8 cellular contexts compared by ENCODE assay signal in the genomic region with DNA sequence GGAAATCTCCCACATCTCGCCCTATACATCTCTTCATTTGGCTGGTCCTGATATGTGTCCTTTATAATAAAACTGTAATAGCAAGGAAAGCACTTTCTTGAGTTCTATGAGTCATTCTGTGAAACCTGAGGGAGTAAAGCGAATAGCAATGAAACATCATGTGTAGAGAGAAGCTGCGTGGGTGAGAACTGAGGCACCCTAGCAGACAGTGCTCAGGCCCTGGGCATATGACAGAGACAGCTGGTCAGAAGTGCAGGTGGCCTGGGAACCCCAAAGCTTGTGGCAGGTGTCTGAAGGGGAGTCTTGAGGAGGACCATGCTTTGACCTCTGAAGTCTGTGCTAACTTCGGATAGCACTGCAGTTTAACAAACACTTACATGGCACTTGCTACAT. TPM values are rescaled to one million over a fixed set of nuclear protein-coding genes. Genes with fewer than 3 reads are reported as not detected.
A peak's percentile ranks its signal among the peaks of the same experiment; 100 is the strongest.
DNase-seq lines count a peak whose midpoint lies in the region; ATAC-seq and TF ChIP-seq lines count a peak whose summit lies in the region.

No MANE protein-coding gene starts in this region.

- H3K9ac ChIP-seq in neural progenitor cell: no peak overlapping the region

- peak overlapping the region; percentile 94 for H3K4me3 Mint-ChIP-seq in activated CD4-positive, alpha-beta memory T cell treated with anti-CD3 and anti-CD28 coated beads for 36 hours
- no peak overlapping the region for H3K4me3 Mint-ChIP-seq in neural progenitor cell

- CTCF ChIA-PET in activated CD4-positive, alpha-beta memory T cell treated with anti-CD3 and anti-CD28 coated beads for 36 hours (lab: Charles Lee): interaction anchor here (0.7 to 2.8 kb wide), 4 partner anchors 14 to 256 kb away, joined by 3 to 19 read pairs (median 4); partner anchors contain the start of gene EEF1E1

- H3K27ac ChIP-seq in neural progenitor cell: no peak overlapping the region
- no peak overlapping the region for H3K27ac ChIP-seq in thyroid gland
- H3K27ac ChIP-seq in tibial artery: no peak overlapping the region

- intact Hi-C loops in activated CD4-positive, alpha-beta memory T cell treated with anti-CD3 and anti-CD28 coated beads for 36 hours (cut with micrococcal nuclease): loop anchor here (1.0 to 2.0 kb wide), 4 partner anchors 153 to 475 kb away; partner anchors contain the start of genes SNRNP48 and TXNDC5
- intact Hi-C loops in thyroid gland (cut with DNase I): no loop called here
- intact Hi-C loops in tibial artery (cut with DNase I; ENCODE audit: low total_unique reads): loop anchor here (10.0 kb wide), 1 partner anchor 151 kb away; the partner anchor contains the start of gene TXNDC5

- peaks cover 24% of the 10 kb centered on the region for H3K4me1 Mint-ChIP-seq in activated CD4-positive, alpha-beta memory T cell treated with anti-CD3 and anti-CD28 coated beads for 36 hours (ENCODE audit: low read depth)
- peaks cover 32% of the 10 kb centered on the region for H3K4me1 Mint-ChIP-seq in neural progenitor cell

- H3K27me3 ChIP-seq in neural progenitor cell (no peaks in the 10 kb centered on the region), thyroid gland (no peaks in the 10 kb centered on the region), tibial artery (no peaks in the 10 kb centered on the region)

- POLR2A ChIA-PET in activated CD4-positive, alpha-beta memory T cell treated with anti-CD3 and anti-CD28 coated beads for 36 hours (lab: Charles Lee): interaction anchor here (0.6 to 3.8 kb wide), 4 partner anchors 21 to 154 kb away, joined by 3 to 38 read pairs (median 3); partner anchors contain the start of gene EEF1E1

- H3K36me3 ChIP-seq in neural progenitor cell (no peaks in the 10 kb centered on the region), thyroid gland (no peaks in the 10 kb centered on the region), tibial artery (peaks cover 0 to 8% (median 7%) of the 10 kb centered on the region in 3 donors)

- TF ChIP-seq POLR2A in thyroid gland (IDR thresholded peaks at IDR 0.05): no peak

- 90 to 95% methylated on average over 4 of the region's 4 CpGs for WGBS in thyroid gland, 2 donors

- no peaks in the 10 kb centered on the region for H3K36me3 Mint-ChIP-seq in activated CD4-positive, alpha-beta memory T cell treated with anti-CD3 and anti-CD28 coated beads for 36 hours
- no peaks in the 10 kb centered on the region for H3K36me3 Mint-ChIP-seq in neural progenitor cell

- H3K27me3 Mint-ChIP-seq in activated CD4-positive, alpha-beta memory T cell treated with anti-CD3 and anti-CD28 coated beads for 36 hours: no peaks in the 10 kb centered on the region
- no peaks in the 10 kb centered on the region for H3K27me3 Mint-ChIP-seq in neural progenitor cell (ENCODE audit: insufficient read depth, low read depth)

- no peak for TF ChIP-seq CTCF in neural progenitor cell (IDR thresholded peaks at IDR 0.05)
- TF ChIP-seq CTCF in thyroid gland (IDR thresholded peaks at IDR 0.05): no peak
- TF ChIP-seq CTCF in tibial artery (IDR thresholded peaks at IDR 0.05): no peak

- H3K27ac Mint-ChIP-seq in activated CD4-positive, alpha-beta memory T cell treated with anti-CD3 and anti-CD28 coated beads for 36 hours: peak overlapping the region; percentile 96
- no peak overlapping the region for H3K27ac Mint-ChIP-seq in neural progenitor cell

- H3K4me2 ChIP-seq in neural progenitor cell: no peak overlapping the region

- no peaks in the 10 kb centered on the region for H3K9me3 ChIP-seq in neural progenitor cell (ENCODE audit: low read depth)
- H3K9me3 ChIP-seq in thyroid gland: no peaks in the 10 kb centered on the region
- H3K9me3 ChIP-seq in tibial artery: no peaks in the 10 kb centered on the region

- H3K4me1 ChIP-seq in neural progenitor cell (peaks cover 16% of the 10 kb centered on the region), thyroid gland (peaks cover 7 to 9% of the 10 kb centered on the region in 2 donors), tibial artery (peaks cover 0 to 18% (median 4%) of the 10 kb centered on the region in 4 donors)

- ATAC-seq in GM18907 (IDR thresholded peaks at IDR 0.05; ENCODE audit: unreplicated experiment): peak; percentile 32
- ATAC-seq in HG02870 (IDR thresholded peaks at IDR 0.05; ENCODE audit: unreplicated experiment): peak; percentile 62

- H3F3A ChIP-seq in neural progenitor cell (ENCODE audit: low read depth): peaks cover 14% of the 10 kb centered on the region

- H3K79me2 ChIP-seq in neural progenitor cell (ENCODE audit: low read depth): peaks cover 13% of the 10 kb centered on the region

- no peak overlapping the region for H2AFZ ChIP-seq in neural progenitor cell (replicated peaks)

- peak; percentile 69 for DNase-seq in activated CD4-positive, alpha-beta memory T cell treated with anti-CD3 and anti-CD28 coated beads for 36 hours
- DNase-seq in stimulated activated CD4-positive, alpha-beta T cell treated with anti-CD3 and anti-CD28 coated beads, Interleukin-12 subunit alpha, Interleukin-12 subunit beta, amount 100 ng/mL, for 24 hours (ENCODE audit: low read depth in 2 of 2): peak; percentile 9 to 24
- DNase-seq in neural progenitor cell (ENCODE audit: low spot score) (no peak), T-helper 9 cell (no peak), thyroid gland (no peak), tibial artery (no peak)

- H4K20me1 ChIP-seq in neural progenitor cell (ENCODE audit: low read depth): no peaks in the 10 kb centered on the region

- H3K9me3 Mint-ChIP-seq in activated CD4-positive, alpha-beta memory T cell treated with anti-CD3 and anti-CD28 coated beads for 36 hours: no peaks in the 10 kb centered on the region
- no peaks in the 10 kb centered on the region for H3K9me3 Mint-ChIP-seq in neural progenitor cell

- H3K4me3 ChIP-seq in neural progenitor cell (no peak overlapping the region), thyroid gland (replicated peaks in 1 of 3) (no peak overlapping the region), tibial artery (no peak overlapping the region)

RNA-seq across cellular contexts. Expression of gene BLOC1S5, which starts 1.3 kb away (rescaled TPM):
- 10 to 100 TPM; 18.3 to 23.8 TPM for total RNA-seq in activated CD4-positive, alpha-beta memory T cell treated with anti-CD3 and anti-CD28 coated beads for 36 hours
- 20.4 and 34.4 TPM in 2 replicates for total RNA-seq in neural progenitor cell (ENCODE audit: low replicate concordance)
- total RNA-seq in thyroid gland: 10 to 100 TPM; 15.2 to 27.7 (median 19.9) TPM

RNA-seq across cellular contexts. Expression of gene EEF1E1, which starts 36.8 kb away (rescaled TPM):
- 10 to 100 TPM; 60.9 to 62.5 TPM for total RNA-seq in activated CD4-positive, alpha-beta memory T cell treated with anti-CD3 and anti-CD28 coated beads for 36 hours
- total RNA-seq in neural progenitor cell (ENCODE audit: low replicate concordance) (85.6 and 119 TPM in 2 replicates), thyroid gland (10 to 100 TPM; 10.9 to 63.4 (median 24.5) TPM)

Comparison
In these comparisons a context has a peak if more than half of its experiments do, and no peak if none do; other contexts are left out.
1. DNase-seq: peak in activated CD4-positive, alpha-beta memory T cell treated with anti-CD3 and anti-CD28 coated beads for 36 hours (single experiment) and stimulated activated CD4-positive, alpha-beta T cell treated with anti-CD3 and anti-CD28 coated beads, Interleukin-12 subunit alpha, Interleukin-12 subunit beta, amount 100 ng/mL, for 24 hours (2 of 2); none in neural progenitor cell (single experiment), T-helper 9 cell (single experiment), thyroid gland (0 of 2) and tibial artery (0 of 2).